In the genomic region with DNA sequence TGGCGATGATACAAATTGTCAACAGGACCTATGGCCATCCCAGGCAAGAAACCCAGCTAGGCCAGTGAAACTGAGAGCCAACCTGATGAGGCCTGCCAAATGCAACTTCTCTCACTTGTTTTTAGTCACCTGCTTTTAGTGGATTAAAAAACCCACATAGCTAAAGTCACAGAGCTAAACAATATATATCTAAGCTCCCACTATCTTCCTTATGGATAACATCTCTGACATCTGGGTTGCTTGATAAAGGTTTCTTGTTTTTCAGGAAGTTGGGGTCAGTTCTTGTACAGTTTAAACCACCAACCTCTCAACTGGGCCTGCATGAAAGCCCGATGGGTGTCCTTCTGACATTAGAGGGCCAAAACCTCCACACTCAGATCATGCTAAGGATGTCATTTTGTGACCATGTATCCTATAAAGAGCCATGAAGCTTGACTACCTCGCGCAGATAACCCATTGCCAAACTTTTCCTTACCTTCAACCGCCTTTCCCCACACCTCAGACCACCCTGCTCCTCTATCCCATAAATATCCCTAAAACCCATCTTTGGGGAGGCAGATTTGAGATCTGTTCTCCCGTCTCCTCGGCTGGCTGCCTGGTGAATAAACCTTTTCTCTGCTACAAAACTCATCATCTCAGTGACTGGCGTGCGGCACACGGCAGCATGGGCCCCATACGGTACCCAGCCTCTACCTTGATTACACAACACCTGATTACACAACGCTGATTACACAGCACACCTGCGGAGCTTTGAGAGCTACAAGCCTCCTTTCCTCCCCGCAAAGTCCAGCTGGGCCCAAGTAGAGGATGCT, we compare ENCODE assay signal across 1 cellular context.
TF ChIP-seq lines count a peak whose summit lies in the region.

No MANE protein-coding gene starts in this region.

TF ChIP-seq in HepG2, 621 proteins besides CTCF, POLR2A, EP300 and RAD21 (continued from another document):
- TF ChIP-seq ZNF609 (CRISPR knock-in tag; IDR thresholded peaks at IDR 0.05; ENCODE audit: borderline replicate concordance) (no peak), ZNF143 (CRISPR knock-in tag; IDR thresholded peaks at IDR 0.05) (no peak), PAX8 (CRISPR knock-in tag; IDR thresholded peaks at IDR 0.05; ENCODE audit: borderline replicate concordance) (no peak), TFAP4 (IDR thresholded peaks at IDR 0.05; ENCODE audit: borderline replicate concordance, low read depth) (0 out of 2 replicates have a peak, but pooled peaks have one; percentile 8), SMYD3 (CRISPR knock-in tag; IDR thresholded peaks at IDR 0.05) (no peak), ATF1 (CRISPR knock-in tag; IDR thresholded peaks at IDR 0.05) (0 out of 2 replicates have a peak, but pooled peaks have one; percentile 4), ZNF549 (CRISPR knock-in tag; IDR thresholded peaks at IDR 0.05) (no peak), CEBPB (IDR thresholded peaks at IDR 0.05; ENCODE audit: borderline replicate concordance, low read depth, low read length) (peak; percentile 94), SMC3 (IDR thresholded peaks at IDR 0.05; ENCODE audit: low read length) (no peak), REXO4 (CRISPR knock-in tag; IDR thresholded peaks at IDR 0.05; ENCODE audit: borderline replicate concordance) (no peak), ZNF552 (CRISPR knock-in tag; IDR thresholded peaks at IDR 0.05; ENCODE audit: borderline replicate concordance) (no peak), ZNF34 (CRISPR knock-in tag; IDR thresholded peaks at IDR 0.05; ENCODE audit: borderline replicate concordance) (no peak), CENPT (CRISPR knock-in tag; IDR thresholded peaks at IDR 0.05; ENCODE audit: low read depth) (no peak), RFXANK (CRISPR knock-in tag; IDR thresholded peaks at IDR 0.05) (no peak), ISX (CRISPR knock-in tag; conservative IDR thresholded peaks at IDR 0.05) (no peak), ARNT (IDR thresholded peaks at IDR 0.05) (no peak), ERF (CRISPR knock-in tag; IDR thresholded peaks at IDR 0.05) (no peak), ZNF580 (CRISPR knock-in tag; IDR thresholded peaks at IDR 0.05; ENCODE audit: borderline replicate concordance, low read depth) (no peak), NR2C2 (CRISPR knock-in tag; IDR thresholded peaks at IDR 0.05; ENCODE audit: borderline replicate concordance) (no peak), GLMP (CRISPR knock-in tag; IDR thresholded peaks at IDR 0.05; ENCODE audit: borderline replicate concordance) (0 out of 2 replicates have a peak, but pooled peaks have one; percentile 38), HIVEP1 (CRISPR knock-in tag; IDR thresholded peaks at IDR 0.05) (no peak), ZEB1 (IDR thresholded peaks at IDR 0.05; ENCODE audit: insufficient replicate concordance, low read depth) (peak; percentile 95), ZFX (CRISPR knock-in tag; IDR thresholded peaks at IDR 0.05; ENCODE audit: low read depth) (no peak), ZKSCAN8 (CRISPR knock-in tag; IDR thresholded peaks at IDR 0.05; ENCODE audit: borderline replicate concordance) (no peak), ZNF557 (CRISPR knock-in tag; IDR thresholded peaks at IDR 0.05) (0 out of 2 replicates have a peak, but pooled peaks have one; percentile 3), ZNF343 (CRISPR knock-in tag; IDR thresholded peaks at IDR 0.05) (no peak), ZNF180 (CRISPR knock-in tag; IDR thresholded peaks at IDR 0.05; ENCODE audit: borderline replicate concordance, low read depth) (no peak), KLF13 (CRISPR knock-in tag; IDR thresholded peaks at IDR 0.05) (no peak), FOXA1 (IDR thresholded peaks at IDR 0.05) (no peak), FOXA1 (CRISPR knock-in tag; IDR thresholded peaks at IDR 0.05) (peak; percentile 67), FOXA3 (CRISPR knock-in tag; IDR thresholded peaks at IDR 0.05) (0 out of 2 replicates have a peak, but pooled peaks have one; percentile 3), ZHX1 (CRISPR knock-in tag; IDR thresholded peaks at IDR 0.05; ENCODE audit: low read depth) (no peak), CAMTA2 (CRISPR knock-in tag; IDR thresholded peaks at IDR 0.05; ENCODE audit: borderline replicate concordance) (no peak), NR0B2 (CRISPR knock-in tag; IDR thresholded peaks at IDR 0.05) (no peak), ZNF432 (CRISPR knock-in tag; IDR thresholded peaks at IDR 0.05; ENCODE audit: borderline replicate concordance) (no peak), CEBPG (CRISPR knock-in tag; IDR thresholded peaks at IDR 0.05) (peak; percentile 92), ZNF10 (CRISPR knock-in tag; IDR thresholded peaks at IDR 0.05; ENCODE audit: borderline replicate concordance, low read depth) (no peak), FOXM1 (CRISPR knock-in tag; IDR thresholded peaks at IDR 0.05) (no peak), MAFK (conservative IDR thresholded peaks at IDR 0.05 in 1 of 2, IDR thresholded peaks at IDR 0.05 in 1 of 2; ENCODE audit: low read length in 2 of 2) (no peak), ZNF891 (CRISPR knock-in tag; IDR thresholded peaks at IDR 0.05) (no peak)
- TF ChIP-seq, protein P1, sequence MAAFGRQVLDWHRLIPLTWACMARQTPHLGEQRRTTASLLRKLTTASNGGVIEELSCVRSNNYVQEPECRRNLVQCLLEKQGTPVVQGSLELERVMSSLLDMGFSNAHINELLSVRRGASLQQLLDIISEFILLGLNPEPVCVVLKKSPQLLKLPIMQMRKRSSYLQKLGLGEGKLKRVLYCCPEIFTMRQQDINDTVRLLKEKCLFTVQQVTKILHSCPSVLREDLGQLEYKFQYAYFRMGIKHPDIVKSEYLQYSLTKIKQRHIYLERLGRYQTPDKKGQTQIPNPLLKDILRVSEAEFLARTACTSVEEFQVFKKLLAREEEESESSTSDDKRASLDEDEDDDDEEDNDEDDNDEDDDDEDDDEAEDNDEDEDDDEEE (CRISPR knock-in tag; IDR thresholded peaks at IDR 0.05), result no peak
- TF ChIP-seq, protein P2, sequence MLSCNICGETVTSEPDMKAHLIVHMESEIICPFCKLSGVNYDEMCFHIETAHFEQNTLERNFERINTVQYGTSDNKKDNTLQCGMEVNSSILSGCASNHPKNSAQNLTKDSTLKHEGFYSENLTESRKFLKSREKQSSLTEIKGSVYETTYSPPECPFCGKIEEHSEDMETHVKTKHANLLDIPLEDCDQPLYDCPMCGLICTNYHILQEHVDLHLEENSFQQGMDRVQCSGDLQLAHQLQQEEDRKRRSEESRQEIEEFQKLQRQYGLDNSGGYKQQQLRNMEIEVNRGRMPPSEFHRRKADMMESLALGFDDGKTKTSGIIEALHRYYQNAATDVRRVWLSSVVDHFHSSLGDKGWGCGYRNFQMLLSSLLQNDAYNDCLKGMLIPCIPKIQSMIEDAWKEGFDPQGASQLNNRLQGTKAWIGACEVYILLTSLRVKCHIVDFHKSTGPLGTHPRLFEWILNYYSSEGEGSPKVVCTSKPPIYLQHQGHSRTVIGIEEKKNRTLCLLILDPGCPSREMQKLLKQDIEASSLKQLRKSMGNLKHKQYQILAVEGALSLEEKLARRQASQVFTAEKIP (CRISPR knock-in tag; IDR thresholded peaks at IDR 0.05; ENCODE audit: borderline replicate concordance), result no peak
- TF ChIP-seq, protein P3, sequence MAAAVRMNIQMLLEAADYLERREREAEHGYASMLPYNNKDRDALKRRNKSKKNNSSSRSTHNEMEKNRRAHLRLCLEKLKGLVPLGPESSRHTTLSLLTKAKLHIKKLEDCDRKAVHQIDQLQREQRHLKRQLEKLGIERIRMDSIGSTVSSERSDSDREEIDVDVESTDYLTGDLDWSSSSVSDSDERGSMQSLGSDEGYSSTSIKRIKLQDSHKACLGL (CRISPR knock-in tag; IDR thresholded peaks at IDR 0.05), result no peak
- TF ChIP-seq, protein P4, sequence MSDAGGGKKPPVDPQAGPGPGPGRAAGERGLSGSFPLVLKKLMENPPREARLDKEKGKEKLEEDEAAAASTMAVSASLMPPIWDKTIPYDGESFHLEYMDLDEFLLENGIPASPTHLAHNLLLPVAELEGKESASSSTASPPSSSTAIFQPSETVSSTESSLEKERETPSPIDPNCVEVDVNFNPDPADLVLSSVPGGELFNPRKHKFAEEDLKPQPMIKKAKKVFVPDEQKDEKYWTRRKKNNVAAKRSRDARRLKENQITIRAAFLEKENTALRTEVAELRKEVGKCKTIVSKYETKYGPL (CRISPR knock-in tag; IDR thresholded peaks at IDR 0.05), result peak; percentile 80; the same call in 1 of the 2 replicates
